1 cellular context compared by ENCODE assay signal in genomic region chr2:8229546-8229986, GRCh38.
TF ChIP-seq lines count a peak whose summit lies in the region.

No MANE protein-coding gene starts in this region.

TF ChIP-seq in GM23338, 12 proteins besides CTCF, POLR2A, EP300 and RAD21 (continued from another document):
- TF ChIP-seq ZNF462 (CRISPR knock-in tag; IDR thresholded peaks at IDR 0.05) (no peak), CREB1 (CRISPR knock-in tag; IDR thresholded peaks at IDR 0.05; ENCODE audit: low read depth) (no peak)
- TF ChIP-seq, protein P1, sequence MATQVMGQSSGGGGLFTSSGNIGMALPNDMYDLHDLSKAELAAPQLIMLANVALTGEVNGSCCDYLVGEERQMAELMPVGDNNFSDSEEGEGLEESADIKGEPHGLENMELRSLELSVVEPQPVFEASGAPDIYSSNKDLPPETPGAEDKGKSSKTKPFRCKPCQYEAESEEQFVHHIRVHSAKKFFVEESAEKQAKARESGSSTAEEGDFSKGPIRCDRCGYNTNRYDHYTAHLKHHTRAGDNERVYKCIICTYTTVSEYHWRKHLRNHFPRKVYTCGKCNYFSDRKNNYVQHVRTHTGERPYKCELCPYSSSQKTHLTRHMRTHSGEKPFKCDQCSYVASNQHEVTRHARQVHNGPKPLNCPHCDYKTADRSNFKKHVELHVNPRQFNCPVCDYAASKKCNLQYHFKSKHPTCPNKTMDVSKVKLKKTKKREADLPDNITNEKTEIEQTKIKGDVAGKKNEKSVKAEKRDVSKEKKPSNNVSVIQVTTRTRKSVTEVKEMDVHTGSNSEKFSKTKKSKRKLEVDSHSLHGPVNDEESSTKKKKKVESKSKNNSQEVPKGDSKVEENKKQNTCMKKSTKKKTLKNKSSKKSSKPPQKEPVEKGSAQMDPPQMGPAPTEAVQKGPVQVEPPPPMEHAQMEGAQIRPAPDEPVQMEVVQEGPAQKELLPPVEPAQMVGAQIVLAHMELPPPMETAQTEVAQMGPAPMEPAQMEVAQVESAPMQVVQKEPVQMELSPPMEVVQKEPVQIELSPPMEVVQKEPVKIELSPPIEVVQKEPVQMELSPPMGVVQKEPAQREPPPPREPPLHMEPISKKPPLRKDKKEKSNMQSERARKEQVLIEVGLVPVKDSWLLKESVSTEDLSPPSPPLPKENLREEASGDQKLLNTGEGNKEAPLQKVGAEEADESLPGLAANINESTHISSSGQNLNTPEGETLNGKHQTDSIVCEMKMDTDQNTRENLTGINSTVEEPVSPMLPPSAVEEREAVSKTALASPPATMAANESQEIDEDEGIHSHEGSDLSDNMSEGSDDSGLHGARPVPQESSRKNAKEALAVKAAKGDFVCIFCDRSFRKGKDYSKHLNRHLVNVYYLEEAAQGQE (IDR thresholded peaks at IDR 0.05; ENCODE audit: unreplicated experiment) = no peak
